Comparison of ENCODE assay signal across 14 cellular contexts in genomic region chr6:89793586-89793985, GRCh38. TPM values are rescaled to one million over a fixed set of nuclear protein-coding genes. Genes with fewer than 3 reads are reported as not detected.
DNase-seq lines count a peak whose midpoint lies in the region; ATAC-seq and TF ChIP-seq lines count a peak whose summit lies in the region.
"Had no signal": no experiment of that assay in that cellular context is flagged by ENCODE, and none has a peak within 500 bp of the region (broad histone marks: within the 10 kb centered on the region; RNA-seq: fewer than 3 reads in every experiment).

No MANE protein-coding gene starts in this region.

- H2AFZ ChIP-seq in KMS-11 (ENCODE audit: low read depth) = no peak overlapping the region

- no peak overlapping the region for H3K4me3 Mint-ChIP-seq in activated CD4-positive, alpha-beta T cell treated with anti-CD3 and anti-CD28 coated beads for 36 hours
- H3K4me3 Mint-ChIP-seq in activated naive CD8-positive, alpha-beta T cell treated with anti-CD3 and anti-CD28 coated beads, Interleukin-2, amount 50 U/mL, for 24 hours = no peak overlapping the region
- H3K4me3 Mint-ChIP-seq in naive thymus-derived CD4-positive, alpha-beta T cell = peak overlapping the region in 7 of 10 donors; percentile 71 to 86 (median 72)

- peak overlapping the region; percentile 83 for H3K27ac Mint-ChIP-seq in activated CD4-positive, alpha-beta T cell treated with anti-CD3 and anti-CD28 coated beads for 36 hours
- peak overlapping the region; percentile 73 for H3K27ac Mint-ChIP-seq in activated naive CD8-positive, alpha-beta T cell treated with anti-CD3 and anti-CD28 coated beads, Interleukin-2, amount 50 U/mL, for 24 hours
- H3K27ac Mint-ChIP-seq in naive thymus-derived CD4-positive, alpha-beta T cell = peak overlapping the region in 3 of 9 donors; percentile 56 to 72 (median 65)

- H3K27ac ChIP-seq in KMS-11 = no peak overlapping the region; the same call in 1 of the 2 replicates
- H3K27ac ChIP-seq in naive thymus-derived CD4-positive, alpha-beta T cell (ENCODE audit: low read depth, low read length) = no peak overlapping the region
- H3K27ac ChIP-seq: esophagus squamous epithelium, neutrophil, spleen, thyroid gland had no signal

- H3K4me1 ChIP-seq in KMS-11 (ENCODE audit: low read depth, poor library complexity, severe bottlenecking) = peaks cover 29% of the 10 kb centered on the region
- peaks cover 16 to 21% of the 10 kb centered on the region in 2 donors for H3K4me1 ChIP-seq in naive thymus-derived CD4-positive, alpha-beta T cell (ENCODE audit: control insufficient read depth in 2 of 2, insufficient read depth in 2 of 2, low read length in 2 of 2)
- H3K4me1 ChIP-seq: esophagus squamous epithelium, thyroid gland had no signal

- peak overlapping the region; percentile 57 for H3K4me2 ChIP-seq in KMS-11

- intact Hi-C loops in activated CD4-positive, alpha-beta T cell treated with anti-CD3 and anti-CD28 coated beads for 36 hours (cut with DNase I, micrococcal nuclease) = no loop called here
- intact Hi-C loops in naive thymus-derived CD4-positive, alpha-beta T cell (cut with micrococcal nuclease) = no loop called here

- H3K4me1 Mint-ChIP-seq in activated CD4-positive, alpha-beta T cell treated with anti-CD3 and anti-CD28 coated beads for 36 hours = peaks cover 26% of the 10 kb centered on the region
- peaks cover 35% of the 10 kb centered on the region for H3K4me1 Mint-ChIP-seq in activated naive CD8-positive, alpha-beta T cell treated with anti-CD3 and anti-CD28 coated beads, Interleukin-2, amount 50 U/mL, for 24 hours
- H3K4me1 Mint-ChIP-seq in naive thymus-derived CD4-positive, alpha-beta T cell = peaks cover 27 to 33% (median 28%) of the 10 kb centered on the region in 7 donors

- no peak for DNase-seq in activated CD4-positive, alpha-beta T cell treated with anti-CD3 and anti-CD28 coated beads for 36 hours
- no peak for DNase-seq in activated CD4-positive, alpha-beta T cell treated with anti-CD3 and anti-CD28 coated beads for 48 hours
- DNase-seq in activated naive CD8-positive, alpha-beta T cell treated with anti-CD3 and anti-CD28 coated beads, Interleukin-2, amount 50 U/mL, for 24 hours = no peak
- DNase-seq in naive thymus-derived CD4-positive, alpha-beta T cell = no peak
- DNase-seq in AG20443 (ENCODE audit: low spot score) = no peak
- DNase-seq in NCI-H345 treated with DMSO at 0.1 percent for 48 hours (lab: John Stamatoyannopoulos, UW; ENCODE audit: unreplicated experiment) = no peak
- no peak for DNase-seq in germinal center (ENCODE audit: low spot score)
- DNase-seq: activated CD4-positive, CD25-positive, alpha-beta regulatory T cell treated with anti-CD3 and anti-CD28 coated beads, Interleukin-2, amount 50 U/mL, for 72 hours; esophagus squamous epithelium; spleen; thyroid gland had no signal

- peaks cover 50% of the 10 kb centered on the region for H3K36me3 Mint-ChIP-seq in activated CD4-positive, alpha-beta T cell treated with anti-CD3 and anti-CD28 coated beads for 36 hours (ENCODE audit: low read depth)
- H3K36me3 Mint-ChIP-seq in activated naive CD8-positive, alpha-beta T cell treated with anti-CD3 and anti-CD28 coated beads, Interleukin-2, amount 50 U/mL, for 24 hours (ENCODE audit: low read depth) = peaks cover 66% of the 10 kb centered on the region
- H3K36me3 Mint-ChIP-seq in naive thymus-derived CD4-positive, alpha-beta T cell = peaks cover 8 to 42% (median 25%) of the 10 kb centered on the region in 5 donors

- POLR2A ChIA-PET in activated CD4-positive, alpha-beta T cell treated with anti-CD3 and anti-CD28 coated beads for 36 hours (lab: Charles Lee) = no interaction called here
- POLR2A ChIA-PET in naive thymus-derived CD4-positive, alpha-beta T cell (lab: Charles Lee) = interaction anchor here (0.5 to 1.6 kb wide), 2 partner anchors 17 to 26 kb away, joined by 4 to 6 read pairs; partner anchors contain the start of gene MDN1

- TF ChIP-seq CTCF in KMS-11 (conservative IDR thresholded peaks at IDR 0.05; ENCODE audit: low read depth, low read length) = no peak

- ATAC-seq in activated CD4-positive, alpha-beta T cell treated with anti-CD3 and anti-CD28 coated beads for 36 hours = no peak
- no peak for ATAC-seq in activated naive CD8-positive, alpha-beta T cell treated with anti-CD3 and anti-CD28 coated beads, Interleukin-2, amount 50 U/mL, for 24 hours
- ATAC-seq in naive thymus-derived CD4-positive, alpha-beta T cell = no peak

- H3K36me3 ChIP-seq in KMS-11 (ENCODE audit: insufficient read depth) = no peaks in the 10 kb centered on the region
- H3K36me3 ChIP-seq in naive thymus-derived CD4-positive, alpha-beta T cell (ENCODE audit: control insufficient read depth in 2 of 3, insufficient read depth in 3 of 3, low read length in 3 of 3) = peaks cover 0 to 25% (median 4%) of the 10 kb centered on the region in 3 experiments

- H3K79me2 ChIP-seq in KMS-11 (ENCODE audit: insufficient read depth, low read depth) = peaks cover 8% of the 10 kb centered on the region; the same call in 1 of the 2 replicates

- H3K9me3 Mint-ChIP-seq in activated CD4-positive, alpha-beta T cell treated with anti-CD3 and anti-CD28 coated beads for 36 hours (ENCODE audit: low read depth) = no peaks in the 10 kb centered on the region
- no peaks in the 10 kb centered on the region for H3K9me3 Mint-ChIP-seq in activated naive CD8-positive, alpha-beta T cell treated with anti-CD3 and anti-CD28 coated beads, Interleukin-2, amount 50 U/mL, for 24 hours
- H3K9me3 Mint-ChIP-seq in naive thymus-derived CD4-positive, alpha-beta T cell = no peaks in the 10 kb centered on the region

- CTCF ChIA-PET in activated CD4-positive, alpha-beta T cell treated with anti-CD3 and anti-CD28 coated beads for 36 hours (lab: Charles Lee) = interaction anchor here (0.8 to 2.8 kb wide), 4 partner anchors 9 to 141 kb away, joined by 3 to 10 read pairs (median 5); no protein-coding TSS in a partner anchor
- CTCF ChIA-PET in naive thymus-derived CD4-positive, alpha-beta T cell (lab: Charles Lee) = interaction anchor here (1.0 kb wide), 1 partner anchor 359 kb away, joined by 3 read pairs; no protein-coding TSS in a partner anchor

- no peaks in the 10 kb centered on the region for H3K9me3 ChIP-seq in naive thymus-derived CD4-positive, alpha-beta T cell (ENCODE audit: control insufficient read depth in 2 of 3, low read length in 3 of 3)
- H3K9me3 ChIP-seq: esophagus squamous epithelium, neutrophil, spleen, thyroid gland had no signal

- no peaks in the 10 kb centered on the region for H3K27me3 Mint-ChIP-seq in activated CD4-positive, alpha-beta T cell treated with anti-CD3 and anti-CD28 coated beads for 36 hours
- H3K27me3 Mint-ChIP-seq in activated naive CD8-positive, alpha-beta T cell treated with anti-CD3 and anti-CD28 coated beads, Interleukin-2, amount 50 U/mL, for 24 hours = no peaks in the 10 kb centered on the region
- H3K27me3 Mint-ChIP-seq in naive thymus-derived CD4-positive, alpha-beta T cell = no peaks in the 10 kb centered on the region

- no peak overlapping the region for H3K9ac ChIP-seq in KMS-11

- no peaks in the 10 kb centered on the region for H4K20me1 ChIP-seq in KMS-11 (ENCODE audit: insufficient read depth)

- H3K4me3 ChIP-seq in KMS-11 (IDR thresholded peaks at IDR 0.05; ENCODE audit: insufficient read depth, low read depth, low read length) = no peak overlapping the region
- H3K4me3 ChIP-seq in naive thymus-derived CD4-positive, alpha-beta T cell (ENCODE audit: low read length) = no peak overlapping the region
- H3K4me3 ChIP-seq: esophagus squamous epithelium, lung, spleen, thyroid gland had no signal

- no peaks in the 10 kb centered on the region for H3K27me3 ChIP-seq in KMS-11 (ENCODE audit: insufficient read depth, low read depth)
- no peaks in the 10 kb centered on the region for H3K27me3 ChIP-seq in naive thymus-derived CD4-positive, alpha-beta T cell (ENCODE audit: control insufficient read depth in 2 of 2, insufficient read depth in 2 of 2, low read length in 2 of 2)
- H3K27me3 ChIP-seq: esophagus squamous epithelium, neutrophil, spleen, thyroid gland had no signal

RNA-seq across cellular contexts. Expression of gene MDN1, which starts 26.0 kb away (rescaled TPM):
- 10 to 100 TPM; 48.6 to 59.5 TPM for total RNA-seq in activated CD4-positive, alpha-beta T cell treated with anti-CD3 and anti-CD28 coated beads for 36 hours
- total RNA-seq in naive thymus-derived CD4-positive, alpha-beta T cell = 10 to 100 TPM; 54.9 to 66.1 (median 63.0) TPM
- 10 to 100 TPM in 1 of 2 donors, 1 to 10 TPM in 1; 8.2 to 10.0 TPM for polyA plus RNA-seq in naive thymus-derived CD4-positive, alpha-beta T cell

RNA-seq across cellular contexts. Expression of gene CASP8AP2, which starts 36.1 kb away (rescaled TPM):
- 10 to 100 TPM; 34.0 to 36.5 TPM for total RNA-seq in activated CD4-positive, alpha-beta T cell treated with anti-CD3 and anti-CD28 coated beads for 36 hours
- total RNA-seq in naive thymus-derived CD4-positive, alpha-beta T cell = 10 to 100 TPM; 21.2 to 44.8 (median 34.5) TPM
- 10 to 100 TPM; 43.2 to 51.0 TPM for polyA plus RNA-seq in naive thymus-derived CD4-positive, alpha-beta T cell

Comparison
In these comparisons a context has a peak if more than half of its experiments do, and no peak if none do; other contexts are left out.
1. H3K4me3 Mint-ChIP-seq: peak in naive thymus-derived CD4-positive, alpha-beta T cell (7 of 10); none in activated CD4-positive, alpha-beta T cell treated with anti-CD3 and anti-CD28 coated beads for 36 hours (single experiment) and activated naive CD8-positive, alpha-beta T cell treated with anti-CD3 and anti-CD28 coated beads, Interleukin-2, amount 50 U/mL, for 24 hours (single experiment).